Comparison of ENCODE assay signal across 5 cellular contexts in the genomic region with DNA sequence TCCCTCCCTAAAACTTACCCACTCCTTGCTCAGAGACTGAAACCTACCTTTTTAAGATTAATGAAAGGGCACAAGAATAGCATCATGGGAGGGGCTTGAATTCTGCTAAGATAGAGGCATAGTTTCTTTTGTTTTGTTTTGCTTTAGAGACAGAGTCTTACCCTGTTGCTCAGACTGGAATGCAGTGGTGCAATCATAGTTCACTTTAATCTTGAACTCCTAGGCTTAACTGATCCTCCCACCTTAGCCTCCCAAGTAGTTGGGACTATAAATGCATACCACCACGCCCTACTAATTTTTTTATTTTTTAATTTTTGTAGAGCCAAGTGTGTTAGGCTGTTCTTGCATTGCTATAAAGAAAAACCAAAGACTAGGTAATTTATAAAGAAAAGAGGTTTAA. TPM values are rescaled to one million over a fixed set of nuclear protein-coding genes. Genes with fewer than 3 reads are reported as not detected.
"Had no signal": no experiment of that assay in that cellular context is flagged by ENCODE, and none has a peak within 500 bp of the region (broad histone marks: within the 10 kb centered on the region; RNA-seq: fewer than 3 reads in every experiment).

No MANE protein-coding gene starts in this region.

- H3K4me2 ChIP-seq: GM23338 had no signal

- H2AFZ ChIP-seq: GM23338 had no signal

- H3K4me3 ChIP-seq: GM23338 had no signal

- H3K4me1 Mint-ChIP-seq: GM23338, IgD-negative memory B cell had no signal

- H3K4me3 Mint-ChIP-seq: GM23338, H9 had no signal

- DNase-seq: H9, HCEC 1CT, KBM-7 had no signal

- H3K27me3 Mint-ChIP-seq: IgD-negative memory B cell had no signal

- H3K27ac Mint-ChIP-seq: GM23338, H9, IgD-negative memory B cell had no signal

RNA-seq across cellular contexts. Expression of gene CPN1, which starts 54.3 kb away (rescaled TPM):
- polyA plus RNA-seq: IgD-negative memory B cell had no signal
